1 cellular context compared by ENCODE assay signal in the genomic region with DNA sequence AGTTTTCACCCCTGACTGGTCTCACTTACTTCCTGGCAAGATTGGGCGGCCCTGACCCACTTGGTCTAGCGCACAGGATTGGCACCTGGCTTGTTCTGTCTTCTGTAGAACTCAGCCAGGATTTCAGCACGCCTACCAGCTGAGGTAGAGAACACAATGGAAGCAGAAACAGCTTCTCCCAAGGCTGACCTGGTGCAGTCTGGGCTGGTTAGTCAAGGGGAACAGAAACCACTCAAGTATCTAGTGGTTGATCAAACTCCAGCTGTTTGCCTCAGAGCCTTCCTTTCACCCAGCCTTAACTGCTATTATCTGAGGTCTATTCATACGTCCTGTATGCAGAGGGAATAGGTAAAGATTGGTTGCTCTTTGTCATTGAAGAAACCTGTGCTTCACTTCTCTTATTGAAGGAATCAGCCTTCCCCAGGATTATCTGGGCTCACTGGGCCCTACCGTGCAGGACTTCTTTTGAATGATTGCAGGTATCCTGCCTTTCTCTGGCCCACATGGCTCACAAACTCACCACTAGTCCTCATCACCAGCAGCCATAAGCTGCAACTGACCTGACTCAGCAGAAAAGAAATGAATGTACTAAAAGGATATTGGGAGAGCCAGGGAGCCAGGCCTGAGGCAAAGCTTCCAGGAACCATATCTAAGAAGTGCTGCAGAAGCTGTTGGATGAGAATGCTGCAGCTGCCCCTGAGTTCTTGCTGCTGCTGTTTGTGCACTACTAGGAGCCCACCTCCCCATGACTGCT.
TF ChIP-seq lines count a peak whose summit lies in the region.

No MANE protein-coding gene starts in this region.

TF ChIP-seq in GM12878, 131 proteins besides CTCF, POLR2A, EP300 and RAD21 (continued from another document and continues in another):
- TF ChIP-seq, protein P1, sequence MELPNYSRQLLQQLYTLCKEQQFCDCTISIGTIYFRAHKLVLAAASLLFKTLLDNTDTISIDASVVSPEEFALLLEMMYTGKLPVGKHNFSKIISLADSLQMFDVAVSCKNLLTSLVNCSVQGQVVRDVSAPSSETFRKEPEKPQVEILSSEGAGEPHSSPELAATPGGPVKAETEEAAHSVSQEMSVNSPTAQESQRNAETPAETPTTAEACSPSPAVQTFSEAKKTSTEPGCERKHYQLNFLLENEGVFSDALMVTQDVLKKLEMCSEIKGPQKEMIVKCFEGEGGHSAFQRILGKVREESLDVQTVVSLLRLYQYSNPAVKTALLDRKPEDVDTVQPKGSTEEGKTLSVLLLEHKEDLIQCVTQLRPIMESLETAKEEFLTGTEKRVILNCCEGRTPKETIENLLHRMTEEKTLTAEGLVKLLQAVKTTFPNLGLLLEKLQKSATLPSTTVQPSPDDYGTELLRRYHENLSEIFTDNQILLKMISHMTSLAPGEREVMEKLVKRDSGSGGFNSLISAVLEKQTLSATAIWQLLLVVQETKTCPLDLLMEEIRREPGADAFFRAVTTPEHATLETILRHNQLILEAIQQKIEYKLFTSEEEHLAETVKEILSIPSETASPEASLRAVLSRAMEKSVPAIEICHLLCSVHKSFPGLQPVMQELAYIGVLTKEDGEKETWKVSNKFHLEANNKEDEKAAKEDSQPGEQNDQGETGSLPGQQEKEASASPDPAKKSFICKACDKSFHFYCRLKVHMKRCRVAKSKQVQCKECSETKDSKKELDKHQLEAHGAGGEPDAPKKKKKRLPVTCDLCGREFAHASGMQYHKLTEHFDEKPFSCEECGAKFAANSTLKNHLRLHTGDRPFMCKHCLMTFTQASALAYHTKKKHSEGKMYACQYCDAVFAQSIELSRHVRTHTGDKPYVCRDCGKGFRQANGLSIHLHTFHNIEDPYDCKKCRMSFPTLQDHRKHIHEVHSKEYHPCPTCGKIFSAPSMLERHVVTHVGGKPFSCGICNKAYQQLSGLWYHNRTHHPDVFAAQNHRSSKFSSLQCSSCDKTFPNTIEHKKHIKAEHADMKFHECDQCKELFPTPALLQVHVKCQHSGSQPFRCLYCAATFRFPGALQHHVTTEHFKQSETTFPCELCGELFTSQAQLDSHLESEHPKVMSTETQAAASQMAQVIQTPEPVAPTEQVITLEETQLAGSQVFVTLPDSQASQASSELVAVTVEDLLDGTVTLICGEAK (IDR thresholded peaks at IDR 0.05; ENCODE audit: borderline replicate concordance), result no peak
- TF ChIP-seq GATAD2B (conservative IDR thresholded peaks at IDR 0.05; ENCODE audit: low read depth) (no peak), HDGF (IDR thresholded peaks at IDR 0.05) (no peak), MAX (IDR thresholded peaks at IDR 0.05; ENCODE audit: low read depth, low read length) (no peak), MTA2 (IDR thresholded peaks at IDR 0.05; ENCODE audit: low read depth) (0 out of 2 replicates have a peak, but pooled peaks have one; percentile 24), CHD1 (IDR thresholded peaks at IDR 0.05; ENCODE audit: low read depth, low read length) (no peak), ELK1 (IDR thresholded peaks at IDR 0.05; ENCODE audit: low read depth, low read length) (no peak), IRF4 (IDR thresholded peaks at IDR 0.05; ENCODE audit: low read depth, low read length) (0 out of 2 replicates have a peak, but pooled peaks have one; percentile 55), SMAD1 (IDR thresholded peaks at IDR 0.05; ENCODE audit: low read depth, partially characterized antibody) (no peak), MYB (IDR thresholded peaks at IDR 0.05; ENCODE audit: borderline replicate concordance, low read depth, low read length) (no peak), RELA (IDR thresholded peaks at IDR 0.05; ENCODE audit: borderline replicate concordance, partially characterized antibody) (no peak), BHLHE40 (IDR thresholded peaks at IDR 0.05; ENCODE audit: borderline replicate concordance in 1 of 2, low read depth in 2 of 2, low read length in 1 of 2) (peak in 1 of 2 experiments; percentile 4; a peak in 1 of 4 replicates), NR2C2 (IDR thresholded peaks at IDR 0.05; ENCODE audit: borderline replicate concordance, control insufficient read depth, insufficient read length, low read depth) (no peak), SUZ12 (IDR thresholded peaks at IDR 0.05; ENCODE audit: unreplicated experiment) (no peak), JUNB (IDR thresholded peaks at IDR 0.05) (no peak), PAX5 (IDR thresholded peaks at IDR 0.05; ENCODE audit: borderline replicate concordance, low read depth, low read length) (peak; percentile 61; the same call in 1 of the 2 replicates), CEBPZ (IDR thresholded peaks at IDR 0.05; ENCODE audit: low read depth, low read length) (no peak), ATF3 (IDR thresholded peaks at IDR 0.05; ENCODE audit: borderline replicate concordance, extremely low read depth, low read depth, low read length) (no peak), BACH1 (IDR thresholded peaks at IDR 0.05; ENCODE audit: borderline replicate concordance) (no peak), NFXL1 (IDR thresholded peaks at IDR 0.05; ENCODE audit: borderline replicate concordance) (no peak), ZBTB11 (CRISPR knock-in tag; IDR thresholded peaks at IDR 0.05) (no peak), SPI1 (IDR thresholded peaks at IDR 0.05; ENCODE audit: borderline replicate concordance, insufficient read depth, low read depth, low read length) (peak; percentile 84), EZH2 (IDR thresholded peaks at IDR 0.05; ENCODE audit: borderline replicate concordance, control insufficient read depth, low read depth, low read length) (no peak), RUNX3 (IDR thresholded peaks at IDR 0.05; ENCODE audit: low read length) (peak; percentile 83), STAT3 (IDR thresholded peaks at IDR 0.05; ENCODE audit: low read depth, low read length) (no peak), KAT2A (conservative IDR thresholded peaks at IDR 0.05; ENCODE audit: control insufficient read depth, low read depth, low read length) (no peak)
- TF ChIP-seq, protein P2, sequence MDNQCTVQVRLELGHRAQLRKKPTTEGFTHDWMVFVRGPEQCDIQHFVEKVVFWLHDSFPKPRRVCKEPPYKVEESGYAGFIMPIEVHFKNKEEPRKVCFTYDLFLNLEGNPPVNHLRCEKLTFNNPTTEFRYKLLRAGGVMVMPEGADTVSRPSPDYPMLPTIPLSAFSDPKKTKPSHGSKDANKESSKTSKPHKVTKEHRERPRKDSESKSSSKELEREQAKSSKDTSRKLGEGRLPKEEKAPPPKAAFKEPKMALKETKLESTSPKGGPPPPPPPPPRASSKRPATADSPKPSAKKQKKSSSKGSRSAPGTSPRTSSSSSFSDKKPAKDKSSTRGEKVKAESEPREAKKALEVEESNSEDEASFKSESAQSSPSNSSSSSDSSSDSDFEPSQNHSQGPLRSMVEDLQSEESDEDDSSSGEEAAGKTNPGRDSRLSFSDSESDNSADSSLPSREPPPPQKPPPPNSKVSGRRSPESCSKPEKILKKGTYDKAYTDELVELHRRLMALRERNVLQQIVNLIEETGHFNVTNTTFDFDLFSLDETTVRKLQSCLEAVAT (IDR thresholded peaks at IDR 0.05), result peak; percentile 52; the same call in 1 of the 2 replicates
- TF ChIP-seq, protein P3, sequence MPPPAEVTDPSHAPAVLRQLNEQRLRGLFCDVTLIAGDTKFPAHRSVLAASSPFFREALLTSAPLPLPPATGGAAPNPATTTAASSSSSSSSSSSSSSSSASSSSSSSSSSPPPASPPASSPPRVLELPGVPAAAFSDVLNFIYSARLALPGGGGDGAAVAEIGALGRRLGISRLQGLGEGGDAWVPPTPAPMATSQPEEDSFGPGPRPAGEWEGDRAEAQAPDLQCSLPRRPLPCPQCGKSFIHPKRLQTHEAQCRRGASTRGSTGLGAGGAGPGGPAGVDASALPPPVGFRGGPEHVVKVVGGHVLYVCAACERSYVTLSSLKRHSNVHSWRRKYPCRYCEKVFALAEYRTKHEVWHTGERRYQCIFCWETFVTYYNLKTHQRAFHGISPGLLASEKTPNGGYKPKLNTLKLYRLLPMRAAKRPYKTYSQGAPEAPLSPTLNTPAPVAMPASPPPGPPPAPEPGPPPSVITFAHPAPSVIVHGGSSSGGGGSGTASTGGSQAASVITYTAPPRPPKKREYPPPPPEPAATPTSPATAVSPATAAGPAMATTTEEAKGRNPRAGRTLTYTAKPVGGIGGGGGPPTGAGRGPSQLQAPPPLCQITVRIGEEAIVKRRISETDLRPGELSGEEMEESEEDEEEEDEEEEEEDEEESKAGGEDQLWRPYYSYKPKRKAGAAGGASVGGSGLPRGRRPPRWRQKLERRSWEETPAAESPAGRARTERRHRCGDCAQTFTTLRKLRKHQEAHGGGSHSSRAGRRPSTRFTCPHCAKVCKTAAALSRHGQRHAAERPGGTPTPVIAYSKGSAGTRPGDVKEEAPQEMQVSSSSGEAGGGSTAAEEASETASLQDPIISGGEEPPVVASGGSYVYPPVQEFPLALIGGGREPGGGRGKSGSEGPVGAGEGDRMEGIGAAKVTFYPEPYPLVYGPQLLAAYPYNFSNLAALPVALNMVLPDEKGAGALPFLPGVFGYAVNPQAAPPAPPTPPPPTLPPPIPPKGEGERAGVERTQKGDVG (CRISPR knock-in tag; IDR thresholded peaks at IDR 0.05), result no peak
